In the genomic region with DNA sequence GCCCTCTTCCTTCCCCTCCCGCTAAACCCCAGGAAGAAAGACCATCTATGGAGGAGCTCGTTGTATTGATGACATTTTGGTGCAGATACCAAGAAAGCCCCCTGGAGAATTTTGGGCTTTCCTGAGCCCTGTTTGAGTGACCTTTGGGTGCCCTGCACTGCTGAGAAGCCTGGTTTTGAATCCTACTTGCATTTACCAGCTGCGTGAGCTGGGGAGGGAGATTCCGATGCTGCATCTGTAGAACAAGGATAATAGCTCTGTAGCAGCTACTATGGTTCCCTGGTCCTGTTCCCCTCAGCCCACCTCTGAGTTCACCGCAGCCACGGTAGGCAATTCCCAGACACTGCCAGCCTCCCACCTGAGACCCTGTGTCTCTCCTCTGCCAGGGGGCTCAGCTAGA, we compare ENCODE assay signal across 26 cellular contexts. TPM values are rescaled to one million over a fixed set of nuclear protein-coding genes. Genes with fewer than 3 reads are reported as not detected.
DNase-seq lines count a peak whose midpoint lies in the region; TF ChIP-seq lines count a peak whose summit lies in the region.
"Had no signal": no experiment of that assay in that cellular context is flagged by ENCODE, and none has a peak within 500 bp of the region (broad histone marks: within the 10 kb centered on the region; RNA-seq: fewer than 3 reads in every experiment).

No MANE protein-coding gene starts in this region.

- TF ChIP-seq CTCF in breast epithelium (IDR thresholded peaks at IDR 0.05) (no peak), mammary epithelial cell (conservative IDR thresholded peaks at IDR 0.05 in 1 of 2, IDR thresholded peaks at IDR 0.05 in 1 of 2; ENCODE audit: extremely low read depth in 1 of 2, insufficient read depth in 1 of 2, low read depth in 1 of 2, low read length in 2 of 2) (no peak), tibial nerve (IDR thresholded peaks at IDR 0.05) (no peak), tibial artery (IDR thresholded peaks at IDR 0.05) (no peak), smooth muscle cell (IDR thresholded peaks at IDR 0.05; ENCODE audit: borderline replicate concordance, insufficient read depth, poor library complexity, severe bottlenecking) (no peak)

- H3K4ac ChIP-seq in trophoblast cell (ENCODE audit: low read depth, low read length): no peak overlapping the region

- DNase-seq in breast epithelium (ENCODE audit: low spot score in 2 of 2): no peak
- DNase-seq in mammary epithelial cell: no peak
- DNase-seq in trophoblast cell: no peak
- DNase-seq in tibial nerve (ENCODE audit: low spot score in 2 of 2): no peak
- DNase-seq in activated T-helper 2 cell treated with anti-CD3 and anti-CD28 coated beads, Interferon-gamma antibody, Interleukin-2, Interleukin-4, amounts not matched to agents 10 μg/mL and 5 μg/mL and 100 μg/mL, durations not matched to agents 14 hours and 24 hours and 36 hours (ENCODE audit: low spot score): no peak
- no peak for DNase-seq in tibial artery
- DNase-seq in smooth muscle cell (lab: John Stamatoyannopoulos, UW; ENCODE audit: unreplicated experiment): no peak
- DNase-seq: 8988T; ACHN; BE2C; CD8-positive, alpha-beta memory T cell; DMS 273 treated with DMSO at 0.1 percent for 48 hours; DMS79; EL; GDM1; H9; KBM-7; NCI-H1105; NCI-H146; NCI-H1930; NCI-H2107; NCI-H446; NCI-H524 treated with DMSO at 0.1 percent for 48 hours; NCI-H774 had no signal

- H3F3A ChIP-seq in smooth muscle cell (ENCODE audit: low read depth): no peaks in the 10 kb centered on the region

- H2BK120ac ChIP-seq in trophoblast cell (ENCODE audit: insufficient read depth, low read length, poor library complexity): no peak overlapping the region

- no peaks in the 10 kb centered on the region for H3K9me3 Mint-ChIP-seq in activated T-helper 2 cell treated with anti-CD3 and anti-CD28 coated beads, Interferon-gamma antibody, Interleukin-2, Interleukin-4, amounts not matched to agents 10 μg/mL and 5 μg/mL and 100 μg/mL, durations not matched to agents 14 hours and 24 hours and 36 hours
- H3K9me3 Mint-ChIP-seq: CD8-positive, alpha-beta memory T cell had no signal

- no peak overlapping the region for H2BK5ac ChIP-seq in trophoblast cell (ENCODE audit: low read depth, low read length, poor library complexity)

- no peak for TF ChIP-seq EP300 in tibial nerve (IDR thresholded peaks at IDR 0.05)

- H3K18ac ChIP-seq in trophoblast cell (ENCODE audit: low read length): no peak overlapping the region

- H4K12ac ChIP-seq in trophoblast cell (ENCODE audit: low read depth, low read length): no peak overlapping the region

- dilution Hi-C loops in mammary epithelial cell (cut with HindIII; ENCODE audit: low sequenced_read_pairs): no loop called here

- H3K4me2 ChIP-seq in mammary epithelial cell (ENCODE audit: insufficient read depth, low read depth, low read length) (no peak overlapping the region), trophoblast cell (ENCODE audit: low read length) (no peak overlapping the region), smooth muscle cell (no peak overlapping the region)

- H3K36me3 ChIP-seq in breast epithelium (no peaks in the 10 kb centered on the region), mammary epithelial cell (ENCODE audit: insufficient read depth, low read length) (no peaks in the 10 kb centered on the region), trophoblast cell (ENCODE audit: control insufficient read depth in 1 of 2, insufficient read depth in 2 of 2, low read length in 2 of 2) (no peaks in the 10 kb centered on the region), tibial nerve (peaks cover 0 to 59% (median 0%) of the 10 kb centered on the region in 3 donors), tibial artery (peaks cover 0 to 12% (median 0%) of the 10 kb centered on the region in 3 donors), smooth muscle cell (ENCODE audit: low read depth) (no peaks in the 10 kb centered on the region)
- H3K36me3 ChIP-seq: BE2C had no signal

- no peak overlapping the region for H2AK5ac ChIP-seq in trophoblast cell (ENCODE audit: low read length)

- no peaks in the 10 kb centered on the region for H3K79me1 ChIP-seq in trophoblast cell (ENCODE audit: low read length)

- H3K27ac Mint-ChIP-seq in activated T-helper 2 cell treated with anti-CD3 and anti-CD28 coated beads, Interferon-gamma antibody, Interleukin-2, Interleukin-4, amounts not matched to agents 10 μg/mL and 5 μg/mL and 100 μg/mL, durations not matched to agents 14 hours and 24 hours and 36 hours: no peak overlapping the region
- H3K27ac Mint-ChIP-seq: CD14-positive monocyte, H9 had no signal

- no peak overlapping the region for H4K91ac ChIP-seq in trophoblast cell (ENCODE audit: low read depth, low read length)

- H3K27me3 ChIP-seq in breast epithelium: no peaks in the 10 kb centered on the region
- no peaks in the 10 kb centered on the region for H3K27me3 ChIP-seq in mammary epithelial cell (ENCODE audit: insufficient read depth, low read length)
- no peaks in the 10 kb centered on the region for H3K27me3 ChIP-seq in trophoblast cell (ENCODE audit: insufficient read depth, low read length)
- H3K27me3 ChIP-seq in tibial nerve: no peaks in the 10 kb centered on the region
- no peaks in the 10 kb centered on the region for H3K27me3 ChIP-seq in tibial artery
- no peaks in the 10 kb centered on the region for H3K27me3 ChIP-seq in smooth muscle cell (ENCODE audit: low read depth)
- H3K27me3 ChIP-seq: BE2C had no signal

- CTCF ChIA-PET in mammary epithelial cell (lab: Charles Lee; ENCODE audit: low non-redundant PET): no interaction called here

- H3K23ac ChIP-seq in trophoblast cell (ENCODE audit: low read length): no peak overlapping the region

- no peak overlapping the region for H3K14ac ChIP-seq in trophoblast cell (ENCODE audit: low read length)

- H3K4me1 ChIP-seq in breast epithelium: no peaks in the 10 kb centered on the region
- H3K4me1 ChIP-seq in mammary epithelial cell (ENCODE audit: insufficient read depth, low read length): no peaks in the 10 kb centered on the region
- no peaks in the 10 kb centered on the region for H3K4me1 ChIP-seq in trophoblast cell (ENCODE audit: control insufficient read depth in 1 of 2, insufficient read depth in 2 of 2, low read length in 2 of 2)
- H3K4me1 ChIP-seq in tibial nerve: peaks cover 0 to 13% (median 0%) of the 10 kb centered on the region in 4 donors
- no peaks in the 10 kb centered on the region for H3K4me1 ChIP-seq in tibial artery
- H3K4me1 ChIP-seq in smooth muscle cell (ENCODE audit: low read depth): no peaks in the 10 kb centered on the region
- H3K4me1 ChIP-seq: BE2C had no signal

- BruUV-seq in mammary epithelial cell (replicated peaks; lab: Mats Ljungman, UMichigan): no TSS peak

- H2BK12ac ChIP-seq in trophoblast cell (ENCODE audit: low read length): no peak overlapping the region

- H3K4me1 Mint-ChIP-seq in activated T-helper 2 cell treated with anti-CD3 and anti-CD28 coated beads, Interferon-gamma antibody, Interleukin-2, Interleukin-4, amounts not matched to agents 10 μg/mL and 5 μg/mL and 100 μg/mL, durations not matched to agents 14 hours and 24 hours and 36 hours (ENCODE audit: low read depth): peaks cover 5% of the 10 kb centered on the region
- H3K4me1 Mint-ChIP-seq: CD8-positive, alpha-beta memory T cell had no signal

- H3K27ac ChIP-seq in breast epithelium: peak overlapping the region in 1 of 2 donors; percentile 27
- no peak overlapping the region for H3K27ac ChIP-seq in mammary epithelial cell (ENCODE audit: insufficient read depth, low read depth, low read length)
- peak overlapping the region; percentile 67 for H3K27ac ChIP-seq in cingulate gyrus (ENCODE audit: low read depth, low read length)
- no peak overlapping the region for H3K27ac ChIP-seq in trophoblast cell (ENCODE audit: low read depth, low read length)
- H3K27ac ChIP-seq in tibial nerve: peak overlapping the region in 1 of 4 donors; percentile 55
- H3K27ac ChIP-seq in tibial artery: no peak overlapping the region
- H3K27ac ChIP-seq in smooth muscle cell (ENCODE audit: low read depth): no peak overlapping the region

- no peak overlapping the region for H4K8ac ChIP-seq in trophoblast cell (ENCODE audit: low read depth, low read length)

- H3K27me3 Mint-ChIP-seq in activated T-helper 2 cell treated with anti-CD3 and anti-CD28 coated beads, Interferon-gamma antibody, Interleukin-2, Interleukin-4, amounts not matched to agents 10 μg/mL and 5 μg/mL and 100 μg/mL, durations not matched to agents 14 hours and 24 hours and 36 hours (ENCODE audit: low read depth): peaks cover 4% of the 10 kb centered on the region

- TF ChIP-seq POLR2A in breast epithelium (IDR thresholded peaks at IDR 0.05) (no peak), tibial nerve (IDR thresholded peaks at IDR 0.05) (no peak)

- intact Hi-C loops in breast epithelium (cut with DNase I; ENCODE audit: low total_unique reads): loop anchor here (10.0 kb wide), 1 partner anchor 1254 kb away; no protein-coding TSS in a partner anchor
- intact Hi-C loops in mammary epithelial cell (cut with micrococcal nuclease): no loop called here
- intact Hi-C loops in activated T-helper 2 cell treated with anti-CD3 and anti-CD28 coated beads, Interferon-gamma antibody, Interleukin-2, Interleukin-4, amounts not matched to agents 10 μg/mL and 5 μg/mL and 100 μg/mL, durations not matched to agents 14 hours and 24 hours and 36 hours (cut with micrococcal nuclease): no loop called here
- intact Hi-C loops in tibial artery (cut with DNase I; ENCODE audit: low total_unique reads): no loop called here

- H4K20me1 ChIP-seq in mammary epithelial cell (ENCODE audit: insufficient read depth, low read length) (no peaks in the 10 kb centered on the region), smooth muscle cell (ENCODE audit: low read depth) (no peaks in the 10 kb centered on the region)

- H3K4me3 ChIP-seq in breast epithelium (peak overlapping the region in 2 of 3 donors; percentile 53 to 66), mammary epithelial cell (replicated peaks in 1 of 3; ENCODE audit: insufficient read depth in 1 of 3, low read depth in 2 of 3, low read length in 3 of 3) (no peak overlapping the region), trophoblast cell (ENCODE audit: low read depth, low read length) (peak overlapping the region; percentile 9), tibial nerve (peak overlapping the region in 3 of 4 donors; percentile 18 to 56 (median 18)), tibial artery (no peak overlapping the region), smooth muscle cell (no peak overlapping the region)

- WGBS in mammary epithelial cell (ENCODE audit: low coverage, missing lambda C conversion rate): 92% methylated on average over 6 of the region's 6 CpGs
- WGBS in trophoblast cell (ENCODE audit: extremely low coverage, insufficient coverage, insufficient read length): no CpG with 5 or more reads among the region's 6 CpGs
- 76% methylated on average over 6 of the region's 6 CpGs for WGBS in tibial nerve, 2 donors
- WGBS in smooth muscle cell (ENCODE audit: low lambda C conversion rate): 90% methylated on average over 6 of the region's 6 CpGs

- no peaks in the 10 kb centered on the region for H3K79me2 ChIP-seq in mammary epithelial cell (ENCODE audit: insufficient read depth, low read length)
- no peaks in the 10 kb centered on the region for H3K79me2 ChIP-seq in trophoblast cell (ENCODE audit: control insufficient read depth, insufficient read depth, low read length, poor library complexity)
- H3K79me2 ChIP-seq in smooth muscle cell (ENCODE audit: low read depth): no peaks in the 10 kb centered on the region

- H2AFZ ChIP-seq in mammary epithelial cell (ENCODE audit: low read depth, low read length): no peak overlapping the region
- H2AFZ ChIP-seq in trophoblast cell (ENCODE audit: insufficient read depth, low read length, poor library complexity): no peak overlapping the region
- no peak overlapping the region for H2AFZ ChIP-seq in smooth muscle cell (ENCODE audit: low read depth)

- no peaks in the 10 kb centered on the region for H3K36me3 Mint-ChIP-seq in activated T-helper 2 cell treated with anti-CD3 and anti-CD28 coated beads, Interferon-gamma antibody, Interleukin-2, Interleukin-4, amounts not matched to agents 10 μg/mL and 5 μg/mL and 100 μg/mL, durations not matched to agents 14 hours and 24 hours and 36 hours (ENCODE audit: low read depth)
- H3K36me3 Mint-ChIP-seq: CD14-positive monocyte; CD8-positive, alpha-beta memory T cell had no signal

- in situ Hi-C loops in mammary epithelial cell (cut with MboI; ENCODE audit: low sequenced_read_pairs in 2 of 2): no loop called here

- no peak overlapping the region for H3K9ac ChIP-seq in mammary epithelial cell (ENCODE audit: insufficient read depth, low read length)
- no peak overlapping the region for H3K9ac ChIP-seq in trophoblast cell (ENCODE audit: low read length)
- H3K9ac ChIP-seq in smooth muscle cell (ENCODE audit: low read depth): no peak overlapping the region

- no peaks in the 10 kb centered on the region for H3K9me3 ChIP-seq in breast epithelium
- H3K9me3 ChIP-seq in mammary epithelial cell (replicated peaks; ENCODE audit: insufficient read depth, low read length): no peaks in the 10 kb centered on the region
- no peaks in the 10 kb centered on the region for H3K9me3 ChIP-seq in trophoblast cell (ENCODE audit: insufficient read depth, low read depth, low read length)
- no peaks in the 10 kb centered on the region for H3K9me3 ChIP-seq in tibial nerve
- H3K9me3 ChIP-seq in tibial artery: no peaks in the 10 kb centered on the region
- no peaks in the 10 kb centered on the region for H3K9me3 ChIP-seq in smooth muscle cell (replicated peaks; ENCODE audit: low read depth)
- H3K9me3 ChIP-seq: BE2C had no signal

- H3K4me3 Mint-ChIP-seq in activated T-helper 2 cell treated with anti-CD3 and anti-CD28 coated beads, Interferon-gamma antibody, Interleukin-2, Interleukin-4, amounts not matched to agents 10 μg/mL and 5 μg/mL and 100 μg/mL, durations not matched to agents 14 hours and 24 hours and 36 hours (ENCODE audit: low read depth): no peak overlapping the region
- H3K4me3 Mint-ChIP-seq: CD14-positive monocyte; CD8-positive, alpha-beta memory T cell; H9 had no signal

RNA-seq across cellular contexts. Expression of a gene that starts 5.2 kb away (rescaled TPM):
- 1,000 to 10,000 TPM in 2 of 3 donors, 100 to 1,000 TPM in 1; 651 to 2,224 (median 1,247) TPM for total RNA-seq in breast epithelium
- total RNA-seq in mammary epithelial cell: 10 to 100 TPM in 1 of 2 donors, not detected in 1; 31.7 TPM
- 0.86 TPM for polyA plus RNA-seq in mammary epithelial cell
- polyA minus RNA-seq in mammary epithelial cell: not detected
- polyA plus RNA-seq in trophoblast cell (2013): 0.08 TPM in 1 of 2 replicates, not detected in the other
- 1,000 to 10,000 TPM; 1,911 to 7,779 (median 5,257) TPM for total RNA-seq in tibial nerve
- total RNA-seq in activated T-helper 2 cell treated with anti-CD3 and anti-CD28 coated beads, Interferon-gamma antibody, Interleukin-2, Interleukin-4, amounts not matched to agents 10 μg/mL and 5 μg/mL and 100 μg/mL, durations not matched to agents 14 hours and 24 hours and 36 hours: 0.87 and 1.3 TPM in 2 replicates
- total RNA-seq in smooth muscle cell: 2.2 TPM in 1 of 2 replicates, not detected in the other
- 0.39 TPM in 1 of 2 replicates, not detected in the other for polyA plus RNA-seq in smooth muscle cell
- total RNA-seq: H9 had no signal
- polyA plus RNA-seq: CD14-positive monocyte; CD8-positive, alpha-beta memory T cell had no signal

RNA-seq across cellular contexts. Expression of a gene that starts 35.4 kb away (rescaled TPM):
- total RNA-seq in breast epithelium: 10 to 100 TPM; 44.8 to 65.7 (median 61.6) TPM
- 100 to 1,000 TPM in 1 of 2 donors, 10 to 100 TPM in 1; 45.5 to 129 TPM for total RNA-seq in mammary epithelial cell
- polyA plus RNA-seq in mammary epithelial cell: 11.5 TPM
- 34.8 TPM for polyA minus RNA-seq in mammary epithelial cell
- 26.5 and 27.1 TPM in 2 replicates for polyA plus RNA-seq in trophoblast cell (2013)
- total RNA-seq in tibial nerve: 10 to 100 TPM; 66.6 to 98.1 (median 87.4) TPM
- total RNA-seq in activated T-helper 2 cell treated with anti-CD3 and anti-CD28 coated beads, Interferon-gamma antibody, Interleukin-2, Interleukin-4, amounts not matched to agents 10 μg/mL and 5 μg/mL and 100 μg/mL, durations not matched to agents 14 hours and 24 hours and 36 hours: 74.2 and 75.0 TPM in 2 replicates
- total RNA-seq in smooth muscle cell: 47.5 and 58.2 TPM in 2 replicates
- 33.4 and 42.5 TPM in 2 replicates for polyA plus RNA-seq in smooth muscle cell

Comparison
In these comparisons a context has a peak if more than half of its experiments do, and no peak if none do; other contexts are left out.
1. H3K4me3 ChIP-seq: peak in breast epithelium (2 of 3), trophoblast cell (single experiment) and tibial nerve (3 of 4); none in mammary epithelial cell (0 of 3), tibial artery (0 of 2) and smooth muscle cell (single experiment).
2. RNA of a gene that starts 5.2 kb away (total RNA-seq): 1,911 to 7,779 TPM in tibial nerve and 651 to 2,224 TPM in breast epithelium; 31.7 TPM in mammary epithelial cell, 2.2 TPM in smooth muscle cell and 0.87 to 1.3 TPM in activated T-helper 2 cell treated with anti-CD3 and anti-CD28 coated beads, Interferon-gamma antibody, Interleukin-2, Interleukin-4, amounts not matched to agents 10 μg/mL and 5 μg/mL and 100 μg/mL, durations not matched to agents 14 hours and 24 hours and 36 hours; every median in the first group is over 10 times any median in the second.